Comparison of ENCODE assay signal across 1 cellular context in the genomic region with DNA sequence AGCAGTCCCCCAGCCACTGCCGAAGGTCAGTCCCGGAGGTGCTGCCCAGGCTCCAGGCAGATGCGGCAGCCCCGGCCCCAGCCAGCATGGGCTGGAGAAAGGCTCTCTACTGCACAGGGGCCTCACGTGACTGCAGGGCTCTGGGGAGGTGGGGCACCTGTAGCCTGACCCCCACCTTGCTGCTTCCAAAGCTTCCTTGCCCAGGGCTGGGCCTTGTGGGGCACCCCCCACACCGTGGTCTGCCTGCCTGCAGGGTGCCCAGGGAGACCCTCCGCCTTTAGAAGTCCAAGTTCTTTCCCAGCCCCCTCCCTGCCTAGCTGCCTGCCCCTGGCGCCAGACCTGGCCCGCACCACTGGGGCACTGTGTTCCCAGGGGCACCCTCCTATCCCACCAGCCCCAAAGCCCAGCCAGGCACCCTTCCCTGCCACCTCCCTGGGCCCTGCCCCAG.
TF ChIP-seq lines count a peak whose summit lies in the region.

No MANE protein-coding gene starts in this region.

TF ChIP-seq in HepG2, 621 proteins besides CTCF, POLR2A, EP300 and RAD21 (continued from another document):
- TF ChIP-seq, protein P1, sequence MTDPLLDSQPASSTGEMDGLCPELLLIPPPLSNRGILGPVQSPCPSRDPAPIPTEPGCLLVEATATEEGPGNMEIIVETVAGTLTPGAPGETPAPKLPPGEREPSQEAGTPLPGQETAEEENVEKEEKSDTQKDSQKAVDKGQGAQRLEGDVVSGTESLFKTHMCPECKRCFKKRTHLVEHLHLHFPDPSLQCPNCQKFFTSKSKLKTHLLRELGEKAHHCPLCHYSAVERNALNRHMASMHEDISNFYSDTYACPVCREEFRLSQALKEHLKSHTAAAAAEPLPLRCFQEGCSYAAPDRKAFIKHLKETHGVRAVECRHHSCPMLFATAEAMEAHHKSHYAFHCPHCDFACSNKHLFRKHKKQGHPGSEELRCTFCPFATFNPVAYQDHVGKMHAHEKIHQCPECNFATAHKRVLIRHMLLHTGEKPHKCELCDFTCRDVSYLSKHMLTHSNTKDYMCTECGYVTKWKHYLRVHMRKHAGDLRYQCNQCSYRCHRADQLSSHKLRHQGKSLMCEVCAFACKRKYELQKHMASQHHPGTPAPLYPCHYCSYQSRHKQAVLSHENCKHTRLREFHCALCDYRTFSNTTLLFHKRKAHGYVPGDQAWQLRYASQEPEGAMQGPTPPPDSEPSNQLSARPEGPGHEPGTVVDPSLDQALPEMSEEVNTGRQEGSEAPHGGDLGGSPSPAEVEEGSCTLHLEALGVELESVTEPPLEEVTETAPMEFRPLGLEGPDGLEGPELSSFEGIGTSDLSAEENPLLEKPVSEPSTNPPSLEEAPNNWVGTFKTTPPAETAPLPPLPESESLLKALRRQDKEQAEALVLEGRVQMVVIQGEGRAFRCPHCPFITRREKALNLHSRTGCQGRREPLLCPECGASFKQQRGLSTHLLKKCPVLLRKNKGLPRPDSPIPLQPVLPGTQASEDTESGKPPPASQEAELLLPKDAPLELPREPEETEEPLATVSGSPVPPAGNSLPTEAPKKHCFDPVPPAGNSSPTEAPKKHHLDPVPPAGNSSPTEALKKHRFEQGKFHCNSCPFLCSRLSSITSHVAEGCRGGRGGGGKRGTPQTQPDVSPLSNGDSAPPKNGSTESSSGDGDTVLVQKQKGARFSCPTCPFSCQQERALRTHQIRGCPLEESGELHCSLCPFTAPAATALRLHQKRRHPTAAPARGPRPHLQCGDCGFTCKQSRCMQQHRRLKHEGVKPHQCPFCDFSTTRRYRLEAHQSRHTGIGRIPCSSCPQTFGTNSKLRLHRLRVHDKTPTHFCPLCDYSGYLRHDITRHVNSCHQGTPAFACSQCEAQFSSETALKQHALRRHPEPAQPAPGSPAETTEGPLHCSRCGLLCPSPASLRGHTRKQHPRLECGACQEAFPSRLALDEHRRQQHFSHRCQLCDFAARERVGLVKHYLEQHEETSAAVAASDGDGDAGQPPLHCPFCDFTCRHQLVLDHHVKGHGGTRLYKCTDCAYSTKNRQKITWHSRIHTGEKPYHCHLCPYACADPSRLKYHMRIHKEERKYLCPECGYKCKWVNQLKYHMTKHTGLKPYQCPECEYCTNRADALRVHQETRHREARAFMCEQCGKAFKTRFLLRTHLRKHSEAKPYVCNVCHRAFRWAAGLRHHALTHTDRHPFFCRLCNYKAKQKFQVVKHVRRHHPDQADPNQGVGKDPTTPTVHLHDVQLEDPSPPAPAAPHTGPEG (CRISPR knock-in tag; IDR thresholded peaks at IDR 0.05): no peak
- TF ChIP-seq AKAP8 (CRISPR knock-in tag; IDR thresholded peaks at IDR 0.05) (no peak), ZNF720 (CRISPR knock-in tag; IDR thresholded peaks at IDR 0.05) (no peak), ZNF709 (CRISPR knock-in tag; IDR thresholded peaks at IDR 0.05) (no peak), NFE2L1 (CRISPR knock-in tag; IDR thresholded peaks at IDR 0.05; ENCODE audit: borderline replicate concordance) (no peak), ZNF20 (CRISPR knock-in tag; IDR thresholded peaks at IDR 0.05) (no peak), ZNF629 (CRISPR knock-in tag; conservative IDR thresholded peaks at IDR 0.05) (no peak), ZNF317 (CRISPR knock-in tag; IDR thresholded peaks at IDR 0.05) (no peak; the same call in 1 of the 2 replicates), RBFOX2 (IDR thresholded peaks at IDR 0.05; ENCODE audit: low read depth, low read length) (peak; percentile 57), SOX6 (IDR thresholded peaks at IDR 0.05) (no peak), SOX6 (CRISPR knock-in tag; IDR thresholded peaks at IDR 0.05) (no peak), ZNF550 (CRISPR knock-in tag; IDR thresholded peaks at IDR 0.05; ENCODE audit: borderline replicate concordance) (no peak), MED13 (CRISPR knock-in tag; IDR thresholded peaks at IDR 0.05) (no peak), ZNF235 (CRISPR knock-in tag; IDR thresholded peaks at IDR 0.05; ENCODE audit: borderline replicate concordance) (peak; percentile 6; the same call in 1 of the 2 replicates), ZNF34 (CRISPR knock-in tag; IDR thresholded peaks at IDR 0.05; ENCODE audit: borderline replicate concordance) (no peak)
- TF ChIP-seq, protein P2, sequence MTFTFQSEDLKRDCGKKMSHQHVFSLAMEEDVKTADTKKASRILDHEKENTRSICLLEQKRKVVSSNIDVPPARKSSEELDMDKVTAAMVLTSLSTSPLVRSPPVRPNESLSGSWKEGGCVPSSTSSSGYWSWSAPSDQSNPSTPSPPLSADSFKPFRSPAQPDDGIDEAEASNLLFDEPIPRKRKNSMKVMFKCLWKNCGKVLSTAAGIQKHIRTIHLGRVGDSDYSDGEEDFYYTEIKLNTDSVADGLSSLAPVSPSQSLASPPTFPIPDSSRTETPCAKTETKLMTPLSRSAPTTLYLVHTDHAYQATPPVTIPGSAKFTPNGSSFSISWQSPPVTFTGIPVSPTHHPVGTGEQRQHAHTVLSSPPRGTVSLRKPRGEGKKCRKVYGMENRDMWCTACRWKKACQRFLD (CRISPR knock-in tag; IDR thresholded peaks at IDR 0.05; ENCODE audit: borderline replicate concordance): no peak
